8 cellular contexts compared by ENCODE assay signal in genomic region chr1:169427081-169427611, GRCh38. TPM values are rescaled to one million over a fixed set of nuclear protein-coding genes. Genes with fewer than 3 reads are reported as not detected.
DNase-seq lines count a peak whose midpoint lies in the region; ATAC-seq lines count a peak whose summit lies in the region.

TSS of gene CCDC181 (minus strand) at chr1:169427474. CDS start at chr1:169424927, 2,547 bp downstream.

- H3K36me3 ChIP-seq in ES-I3 (ENCODE audit: insufficient read depth, low read length) = no peaks in the 10 kb centered on the region
- no peaks in the 10 kb centered on the region for H3K36me3 ChIP-seq in NT2/D1 (ENCODE audit: insufficient read depth, insufficient read length, low read length)
- no peaks in the 10 kb centered on the region for H3K36me3 ChIP-seq in neuronal stem cell (replicated peaks in 1 of 2; ENCODE audit: control insufficient read depth in 2 of 2, insufficient read depth in 2 of 2, low read length in 2 of 2)
- H3K36me3 ChIP-seq in subcutaneous abdominal adipose tissue (ENCODE audit: control insufficient read depth in 5 of 5, insufficient read depth in 5 of 5, low read length in 5 of 5) = no peaks in the 10 kb centered on the region
- no peaks in the 10 kb centered on the region for H3K36me3 ChIP-seq in MG63

- no peak within 1 kb of the TSS for H4K8ac ChIP-seq in neuronal stem cell (ENCODE audit: low read depth, low read length)

- H2BK12ac ChIP-seq in neuronal stem cell (ENCODE audit: low read length) = no peak within 1 kb of the TSS

- H3K4me3 ChIP-seq in NT2/D1 (ENCODE audit: insufficient read length, low read depth) = peak within 1 kb of the TSS; percentile 60
- peak within 1 kb of the TSS; percentile 73 to 86 for H3K4me3 ChIP-seq in neuronal stem cell (ENCODE audit: low read length in 2 of 2)
- peak within 1 kb of the TSS; percentile 51 to 76 (median 58) for H3K4me3 ChIP-seq in subcutaneous abdominal adipose tissue (ENCODE audit: low read depth in 1 of 5, low read length in 5 of 5)
- H3K4me3 ChIP-seq in MG63 = no peak within 1 kb of the TSS

- H3K18ac ChIP-seq in neuronal stem cell (ENCODE audit: low read length) = no peak within 1 kb of the TSS

- H4K91ac ChIP-seq in neuronal stem cell (ENCODE audit: low read depth, low read length, poor library complexity) = no peak within 1 kb of the TSS

- H3K79me1 ChIP-seq in neuronal stem cell (ENCODE audit: low read depth, low read length) = no peaks in the 10 kb centered on the region

- ATAC-seq in HG02973 (IDR thresholded peaks at IDR 0.05; ENCODE audit: unreplicated experiment) = peak; percentile 99

- H3K9me3 ChIP-seq in ES-I3 (ENCODE audit: control insufficient read depth, insufficient read depth, low read length) (no peaks in the 10 kb centered on the region), NT2/D1 (ENCODE audit: insufficient read depth, low read length) (no peaks in the 10 kb centered on the region), neuronal stem cell (replicated peaks in 1 of 2; ENCODE audit: control insufficient read depth in 2 of 2, insufficient read depth in 1 of 2, low read depth in 1 of 2, low read length in 2 of 2) (no peaks in the 10 kb centered on the region), subcutaneous abdominal adipose tissue (ENCODE audit: control insufficient read depth in 5 of 5, low read length in 5 of 5) (no peaks in the 10 kb centered on the region), MG63 (no peaks in the 10 kb centered on the region)

- H3K4me1 ChIP-seq in ES-I3 (ENCODE audit: insufficient read depth, low read length) (no peaks in the 10 kb centered on the region), NT2/D1 (ENCODE audit: insufficient read depth, insufficient read length) (no peaks in the 10 kb centered on the region), neuronal stem cell (ENCODE audit: control insufficient read depth in 2 of 2, insufficient read depth in 1 of 2, low read depth in 1 of 2, low read length in 2 of 2) (no peaks in the 10 kb centered on the region), subcutaneous abdominal adipose tissue (ENCODE audit: control insufficient read depth in 5 of 5, insufficient read depth in 5 of 5, low read length in 5 of 5) (peaks cover 0 to 8% (median 7%) of the 10 kb centered on the region in 5 donors)

- H3K4ac ChIP-seq in neuronal stem cell (ENCODE audit: low read length) = no peak within 1 kb of the TSS

- H3K9ac ChIP-seq in ES-I3 (ENCODE audit: low read depth, low read length) (peak within 1 kb of the TSS; percentile 66), NT2/D1 (ENCODE audit: insufficient read length, low read depth) (peak within 1 kb of the TSS; percentile 66), neuronal stem cell (ENCODE audit: low read depth, low read length, poor library complexity) (no peak within 1 kb of the TSS), subcutaneous abdominal adipose tissue (ENCODE audit: low read length in 5 of 5) (peak within 1 kb of the TSS in 2 of 5 donors; percentile 42)

- no peak within 1 kb of the TSS for H3K27ac ChIP-seq in neuronal stem cell (replicated peaks; ENCODE audit: low read length)
- no peak within 1 kb of the TSS for H3K27ac ChIP-seq in subcutaneous abdominal adipose tissue (ENCODE audit: low read depth, low read length)

- no peak within 1 kb of the TSS for H2BK120ac ChIP-seq in neuronal stem cell (ENCODE audit: low read depth, low read length)

- no peak within 1 kb of the TSS for H2BK15ac ChIP-seq in neuronal stem cell (ENCODE audit: low read length)

- no peak within 1 kb of the TSS for H3K23ac ChIP-seq in neuronal stem cell (ENCODE audit: low read depth, low read length, poor library complexity)

- no peaks in the 10 kb centered on the region for H3K27me3 ChIP-seq in NT2/D1 (ENCODE audit: insufficient read depth, insufficient read length)
- no peaks in the 10 kb centered on the region for H3K27me3 ChIP-seq in neuronal stem cell (ENCODE audit: control insufficient read depth in 3 of 3, insufficient read depth in 3 of 3, low read depth in 1 of 3, low read length in 3 of 3)
- H3K27me3 ChIP-seq in subcutaneous abdominal adipose tissue (ENCODE audit: control insufficient read depth in 5 of 5, insufficient read depth in 4 of 5, low read length in 5 of 5) = peaks cover 0 to 14% (median 5%) of the 10 kb centered on the region in 5 donors
- H3K27me3 ChIP-seq in MG63 = peaks cover 41% of the 10 kb centered on the region

- no peak within 1 kb of the TSS for H3K14ac ChIP-seq in neuronal stem cell (ENCODE audit: low read length)

- peak; percentile 92 for DNase-seq in NT2/D1 (ENCODE audit: low read depth, low spot score)
- DNase-seq in activated T-helper 9 cell treated with anti-CD3 and anti-CD28 coated beads, Interleukin-2, amount 50 U/mL, for 16 hours (ENCODE audit: low read depth) = peak; percentile 23
- peak; percentile 30 for DNase-seq in germinal center (ENCODE audit: low spot score)
- DNase-seq in neuronal stem cell (ENCODE audit: low spot score) = peak; percentile 78
- no peak for DNase-seq in MG63

- H3K4me2 ChIP-seq in neuronal stem cell (ENCODE audit: insufficient read depth, low read length, poor library complexity, severe bottlenecking) = peak within 1 kb of the TSS; percentile 74

- WGBS in neuronal stem cell (ENCODE audit: extremely low coverage in 2 of 2, insufficient read length in 2 of 2, insufficient replicate concordance in 1 of 2), 2 donors = no CpG with 5 or more reads among the region's 26 CpGs

- H2AFZ ChIP-seq in neuronal stem cell (ENCODE audit: low read length) = peak within 1 kb of the TSS; percentile 95

- no peak within 1 kb of the TSS for H2AK5ac ChIP-seq in neuronal stem cell (ENCODE audit: low read depth, low read length)

- H2BK5ac ChIP-seq in neuronal stem cell (ENCODE audit: low read length) = no peak within 1 kb of the TSS

RNA-seq across cellular contexts. Expression of gene CCDC181, which starts in this region (rescaled TPM):
- polyA plus RNA-seq in neuronal stem cell (2013, experiment 1 of 2) = 15.4 TPM
- 15.9 TPM for polyA plus RNA-seq in neuronal stem cell (2013, experiment 2 of 2)
- not detected in 2 replicates for total RNA-seq in MG63 (2014; rRNA removed; shearing (Covaris generic); ENCODE audit: low replicate concordance)
